In genomic region chr15:56208641-56209155, GRCh38 we compare ENCODE assay signal across 15 cellular contexts. TPM values are rescaled to one million over a fixed set of nuclear protein-coding genes. Genes with fewer than 3 reads are reported as not detected.
A peak's percentile ranks its signal among the peaks of the same experiment; 100 is the strongest.
DNase-seq lines count a peak whose midpoint lies in the region; ATAC-seq and TF ChIP-seq lines count a peak whose summit lies in the region.
"Had no signal": no experiment of that assay in that cellular context is flagged by ENCODE, and none has a peak within 500 bp of the region (broad histone marks: within the 10 kb centered on the region; RNA-seq: fewer than 3 reads in every experiment).

No MANE protein-coding gene starts in this region.

- H3F3A ChIP-seq in GM23338 (replicated peaks; ENCODE audit: low read depth): no peaks in the 10 kb centered on the region

- peaks cover 22% of the 10 kb centered on the region for H4K20me1 ChIP-seq in GM23338 (replicated peaks; ENCODE audit: insufficient read depth)

- CTCF ChIA-PET in CD4-positive, alpha-beta T cell (lab: Charles Lee): no interaction called here

- intact Hi-C loops in CD4-positive, alpha-beta T cell (cut with DNase I, micrococcal nuclease): loop anchor here in 1 of 2 experiments (5.0 kb wide), 1 partner anchor 34 kb away; the partner anchor contains the start of gene RFX7
- intact Hi-C loops in natural killer cell (cut with micrococcal nuclease): no loop called here
- intact Hi-C loops in sciatic nerve (cut with DNase I): no loop called here

- peak overlapping the region; percentile 88 for H3K27ac Mint-ChIP-seq in CD4-positive, alpha-beta T cell
- H3K27ac Mint-ChIP-seq in GM23338 (no peak overlapping the region), natural killer cell (peak overlapping the region; percentile 1 to 52)
- peak overlapping the region; percentile 78 for H3K27ac Mint-ChIP-seq in activated naive CD8-positive, alpha-beta T cell treated with anti-CD3 and anti-CD28 coated beads, Interleukin-2, amount 50 U/mL, for 24 hours
- H3K27ac Mint-ChIP-seq: nephron had no signal

- H3K4me3 ChIP-seq in GM23338: no peak overlapping the region
- H3K4me3 ChIP-seq: Peyer's patch, right lobe of liver, suprapubic skin had no signal

- TF ChIP-seq CTCF in CD4-positive, alpha-beta T cell (IDR thresholded peaks at IDR 0.05): no peak
- TF ChIP-seq CTCF in GM23338 (conservative IDR thresholded peaks at IDR 0.05; ENCODE audit: low read depth in 2 of 2) (no peak), natural killer cell (IDR thresholded peaks at IDR 0.05) (no peak)

- H3K4me1 Mint-ChIP-seq in CD4-positive, alpha-beta T cell (ENCODE audit: low read depth): peaks cover 90% of the 10 kb centered on the region
- peaks cover 56% of the 10 kb centered on the region for H3K4me1 Mint-ChIP-seq in GM23338
- peaks cover 58% of the 10 kb centered on the region for H3K4me1 Mint-ChIP-seq in activated naive CD8-positive, alpha-beta T cell treated with anti-CD3 and anti-CD28 coated beads, Interleukin-2, amount 50 U/mL, for 24 hours
- H3K4me1 Mint-ChIP-seq in natural killer cell: peaks cover 79 to 80% of the 10 kb centered on the region in 2 donors
- H3K4me1 Mint-ChIP-seq: nephron had no signal

- POLR2A ChIA-PET in CD4-positive, alpha-beta T cell (lab: Charles Lee): interaction anchor here (1.1 to 1.5 kb wide), 3 partner anchors 18 to 523 kb away, joined by 3 to 5 read pairs (median 5); no protein-coding TSS in a partner anchor

- no peaks in the 10 kb centered on the region for H3K36me3 ChIP-seq in GM23338 (ENCODE audit: insufficient read depth)
- H3K36me3 ChIP-seq: brain microvascular endothelial cell, Peyer's patch, right lobe of liver, suprapubic skin had no signal

- 0 out of 2 replicates have a peak overlapping the region, but pooled peaks have one; percentile 2 for H3K4me2 ChIP-seq in GM23338

- H3K27me3 ChIP-seq in CD4-positive, alpha-beta T cell (ENCODE audit: control insufficient read depth, insufficient read depth, low read length): no peaks in the 10 kb centered on the region
- H3K27me3 ChIP-seq in GM23338 (ENCODE audit: insufficient read depth): no peaks in the 10 kb centered on the region
- H3K27me3 ChIP-seq: brain microvascular endothelial cell, Peyer's patch, right lobe of liver, suprapubic skin had no signal

- no peaks in the 10 kb centered on the region for H3K9me2 ChIP-seq in GM23338 (ENCODE audit: insufficient read depth)

- H3K27me3 Mint-ChIP-seq in CD4-positive, alpha-beta T cell: no peaks in the 10 kb centered on the region
- H3K27me3 Mint-ChIP-seq in GM23338 (ENCODE audit: insufficient read depth, low read depth, poor library complexity): no peaks in the 10 kb centered on the region
- no peaks in the 10 kb centered on the region for H3K27me3 Mint-ChIP-seq in activated naive CD8-positive, alpha-beta T cell treated with anti-CD3 and anti-CD28 coated beads, Interleukin-2, amount 50 U/mL, for 24 hours
- no peaks in the 10 kb centered on the region for H3K27me3 Mint-ChIP-seq in natural killer cell (ENCODE audit: low read depth in 2 of 2)

- H2AFZ ChIP-seq in GM23338: no peak overlapping the region

- peaks cover 49% of the 10 kb centered on the region for H3K36me3 Mint-ChIP-seq in CD4-positive, alpha-beta T cell (ENCODE audit: low read depth)
- peaks cover 21% of the 10 kb centered on the region for H3K36me3 Mint-ChIP-seq in GM23338 (ENCODE audit: low read depth)
- H3K36me3 Mint-ChIP-seq in activated naive CD8-positive, alpha-beta T cell treated with anti-CD3 and anti-CD28 coated beads, Interleukin-2, amount 50 U/mL, for 24 hours (ENCODE audit: low read depth): peaks cover 39% of the 10 kb centered on the region
- no peaks in the 10 kb centered on the region for H3K36me3 Mint-ChIP-seq in natural killer cell

- peak overlapping the region; percentile 38 for H3K27ac ChIP-seq in CD4-positive, alpha-beta T cell (ENCODE audit: low read depth, low read length)
- H3K27ac ChIP-seq in GM23338 (ENCODE audit: low read depth): no peak overlapping the region
- H3K27ac ChIP-seq: brain microvascular endothelial cell, right lobe of liver, suprapubic skin had no signal

- H3K79me2 ChIP-seq in GM23338 (replicated peaks; ENCODE audit: insufficient read depth): peaks cover 100% of the 10 kb centered on the region

- ATAC-seq in CD4-positive, alpha-beta T cell (ENCODE audit: poor library complexity): no peak
- ATAC-seq in GM23338 (no peak), natural killer cell (no peak), sciatic nerve (no peak)
- ATAC-seq in activated naive CD8-positive, alpha-beta T cell treated with anti-CD3 and anti-CD28 coated beads, Interleukin-2, amount 50 U/mL, for 24 hours: peak; percentile 44
- ATAC-seq: right lobe of liver had no signal

- H3K4me3 Mint-ChIP-seq in CD4-positive, alpha-beta T cell: peak overlapping the region; percentile 83
- no peak overlapping the region for H3K4me3 Mint-ChIP-seq in GM23338
- peak overlapping the region; percentile 49 for H3K4me3 Mint-ChIP-seq in activated naive CD8-positive, alpha-beta T cell treated with anti-CD3 and anti-CD28 coated beads, Interleukin-2, amount 50 U/mL, for 24 hours
- H3K4me3 Mint-ChIP-seq in natural killer cell: peak overlapping the region; percentile 54
- H3K4me3 Mint-ChIP-seq: nephron had no signal

- DNase-seq in CD4-positive, alpha-beta T cell: no peak
- DNase-seq in GM23338 (ENCODE audit: low spot score) (no peak), natural killer cell (no peak), sciatic nerve (ENCODE audit: low spot score) (no peak), activated gamma-delta T cell (lab: John Stamatoyannopoulos, UW) (no peak)
- DNase-seq in activated naive CD8-positive, alpha-beta T cell treated with anti-CD3 and anti-CD28 coated beads, Interleukin-2, amount 50 U/mL, for 24 hours: no peak
- no peak for DNase-seq in effector CD4-positive, alpha-beta T cell
- DNase-seq: brain microvascular endothelial cell, NCI-H1417 treated with DMSO at 0.1 percent for 48 hours, NCI-H510A, Peyer's patch, right lobe of liver, T1000 had no signal

- peaks cover 10% of the 10 kb centered on the region for H3K9me3 ChIP-seq in CD4-positive, alpha-beta T cell (ENCODE audit: control insufficient read depth, low read length)
- H3K9me3 ChIP-seq: Peyer's patch, right lobe of liver, suprapubic skin had no signal

- H3K4me1 ChIP-seq in GM23338 (ENCODE audit: insufficient read depth): peaks cover 52% of the 10 kb centered on the region

- peaks cover 13% of the 10 kb centered on the region for H3K9me3 Mint-ChIP-seq in CD4-positive, alpha-beta T cell
- no peaks in the 10 kb centered on the region; the same call in 2 of the 3 replicates for H3K9me3 Mint-ChIP-seq in GM23338
- peaks cover 33% of the 10 kb centered on the region for H3K9me3 Mint-ChIP-seq in activated naive CD8-positive, alpha-beta T cell treated with anti-CD3 and anti-CD28 coated beads, Interleukin-2, amount 50 U/mL, for 24 hours
- H3K9me3 Mint-ChIP-seq in natural killer cell: no peaks in the 10 kb centered on the region

TF ChIP-seq in GM23338, 12 proteins besides CTCF, POLR2A, EP300 and RAD21 (continues in another document):
- TF ChIP-seq NANOG (IDR thresholded peaks at IDR 0.05; ENCODE audit: borderline replicate concordance): no peak

RNA-seq across cellular contexts. Expression of gene RFX7, which starts 35.0 kb away (rescaled TPM):
- total RNA-seq in CD4-positive, alpha-beta T cell: 10 to 100 TPM; 22.5 to 23.6 TPM
- 33.6 TPM in 2 replicates for total RNA-seq in GM23338 (2014; rRNA removed; shearing (Covaris generic))
- polyA plus RNA-seq in GM23338 (2016; fragmentation: Nextera tagmentation; extraction: Ambion mirVana): 15.8 and 17.6 TPM in 2 replicates
- 10 to 100 TPM; 25.0 to 37.4 (median 33.8) TPM for total RNA-seq in natural killer cell
- total RNA-seq in sciatic nerve: 19.6 TPM
